Comparison of ENCODE assay signal across 1 cellular context in the genomic region with DNA sequence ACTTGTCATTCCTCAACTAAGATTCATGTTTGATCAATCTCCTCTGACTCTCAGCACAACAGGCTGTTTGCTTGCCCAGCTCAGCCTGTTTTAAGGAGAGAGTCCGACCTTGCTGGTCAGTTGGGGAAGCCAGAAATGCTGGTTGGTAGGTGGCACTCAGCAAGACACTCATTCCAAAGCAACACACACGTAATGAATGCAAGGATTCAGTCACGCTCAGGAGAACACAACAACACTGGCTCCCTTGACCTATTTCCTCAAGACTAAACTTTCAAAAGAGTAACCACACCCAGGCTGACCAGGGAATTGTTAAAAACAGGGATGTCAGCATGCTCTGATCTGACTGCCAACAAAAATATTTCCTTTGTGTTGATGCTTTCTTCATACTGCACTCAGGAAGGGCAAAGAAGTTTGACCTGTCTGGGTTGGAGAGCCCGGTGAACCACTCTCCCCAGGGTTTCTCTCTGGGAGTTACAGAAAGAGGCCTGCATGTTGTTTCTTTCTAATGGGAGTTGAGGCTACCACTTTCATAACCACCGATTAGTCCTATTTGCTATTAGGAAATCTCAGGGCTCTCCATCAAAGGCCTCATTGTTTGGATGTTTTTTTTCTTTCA.
A peak's percentile ranks its signal among the peaks of the same experiment; 100 is the strongest.
TF ChIP-seq lines count a peak whose summit lies in the region.

No MANE protein-coding gene starts in this region.

TF ChIP-seq in Ishikawa, 13 proteins besides CTCF, POLR2A, EP300 and RAD21 (continued from another document):
- TF ChIP-seq YY1 (IDR thresholded peaks at IDR 0.05; ENCODE audit: low read depth) (0 out of 2 replicates have a peak, but pooled peaks have one; percentile 17), CEBPB (IDR thresholded peaks at IDR 0.05) (no peak), CREB1 (IDR thresholded peaks at IDR 0.05; ENCODE audit: low read depth) (no peak), EGR1 (IDR thresholded peaks at IDR 0.05) (no peak), FOXM1 (IDR thresholded peaks at IDR 0.05; ENCODE audit: borderline replicate concordance, low read depth) (peak; percentile 57; the same call in 1 of the 2 replicates)
